In genomic region chrX:42686706-42687105, GRCh38 we compare ENCODE assay signal across 20 cellular contexts.
DNase-seq lines count a peak whose midpoint lies in the region; ATAC-seq and TF ChIP-seq lines count a peak whose summit lies in the region.
"Had no signal": no experiment of that assay in that cellular context is flagged by ENCODE, and none has a peak within 500 bp of the region (broad histone marks: within the 10 kb centered on the region; RNA-seq: fewer than 3 reads in every experiment).

No MANE protein-coding gene starts in this region.

- H3K4me2 ChIP-seq in GM23248 (ENCODE audit: unreplicated experiment) (no peak overlapping the region), GM23338 (no peak overlapping the region)
- H3K4me2 ChIP-seq: BLaER1 had no signal

- no peaks in the 10 kb centered on the region for H3K9me3 ChIP-seq in GM23248 (ENCODE audit: low read depth)
- H3K9me3 ChIP-seq: BLaER1, HAP-1 had no signal

- no peak overlapping the region for H3K9ac ChIP-seq in GM23248
- H3K9ac ChIP-seq: BLaER1 had no signal

- H3K27ac ChIP-seq in GM23248 (no peak overlapping the region), epithelial cell of prostate (peak overlapping the region; percentile 76), GM23338 (ENCODE audit: low read depth) (no peak overlapping the region)
- H3K27ac ChIP-seq: BLaER1 had no signal

- H3K36me3 Mint-ChIP-seq in GM23338 (ENCODE audit: low read depth): peaks cover 3% of the 10 kb centered on the region; the same call in 1 of the 3 replicates

- H3K36me3 ChIP-seq in GM23248 (ENCODE audit: low read depth) (no peaks in the 10 kb centered on the region), GM23338 (ENCODE audit: insufficient read depth) (no peaks in the 10 kb centered on the region)
- H3K36me3 ChIP-seq: BLaER1, HAP-1 had no signal

- H3K9me2 ChIP-seq in GM23248 (ENCODE audit: insufficient read depth) (no peaks in the 10 kb centered on the region), GM23338 (ENCODE audit: insufficient read depth) (0 out of 2 replicates have a peak, but pooled peaks cover 10% of the 10 kb centered on the region)

- TF ChIP-seq CTCF in foreskin fibroblast (IDR thresholded peaks at IDR 0.05; ENCODE audit: low read depth, low read length) (no peak), GM23338 (conservative IDR thresholded peaks at IDR 0.05; ENCODE audit: low read depth in 2 of 2) (no peak)

- H3F3A ChIP-seq in GM23248 (ENCODE audit: insufficient read depth) (no peaks in the 10 kb centered on the region), GM23338 (replicated peaks; ENCODE audit: low read depth) (no peaks in the 10 kb centered on the region)

- ATAC-seq in GM23338: no peak

- H3K4me1 Mint-ChIP-seq in GM23338: no peaks in the 10 kb centered on the region

- no peak overlapping the region for H3K27ac Mint-ChIP-seq in GM23338
- H3K27ac Mint-ChIP-seq: CD4-positive, alpha-beta T cell had no signal

- no peaks in the 10 kb centered on the region; the same call in 2 of the 3 replicates for H3K9me3 Mint-ChIP-seq in GM23338
- H3K9me3 Mint-ChIP-seq: CD4-positive, alpha-beta T cell had no signal

- WGBS in GM23248 (ENCODE audit: low coverage in 1 of 2, low lambda C conversion rate in 2 of 2, missing lambda C conversion rate in 2 of 2), 2 experiments: 31 to 44% methylated on average over 2 of the region's 2 CpGs

- peak; percentile 3 for DNase-seq in GM23248
- DNase-seq in epithelial cell of prostate (ENCODE audit: low read depth, low spot score): peak; percentile 63
- DNase-seq in foreskin fibroblast: peak; percentile 21 to 70
- DNase-seq in inferior parietal cortex (ENCODE audit: extremely low spot score): no peak
- DNase-seq in GM23338 (ENCODE audit: low spot score): no peak
- DNase-seq in T-helper 9 cell: no peak
- no peak for DNase-seq in activated naive CD4-positive, alpha-beta T cell treated with anti-CD3 and anti-CD28 coated beads, Interleukin-2, amount 50 U/mL, for 16 hours
- DNase-seq: CD4-positive, alpha-beta T cell; COR-L47; DMS79; Karpas-422; NCI-H1694; NCI-H2081 treated with DMSO at 0.1 percent for 48 hours; NCI-H2171 treated with DMSO at 0.1 percent for 48 hours; NCI-H524 treated with DMSO at 0.1 percent for 48 hours; OCI-M1; SHP77; SW 1271 had no signal

- H3K4me3 ChIP-seq in GM23248: no peak overlapping the region
- H3K4me3 ChIP-seq in foreskin fibroblast (ENCODE audit: low read depth in 1 of 2, low read length in 2 of 2): no peak overlapping the region
- no peak overlapping the region for H3K4me3 ChIP-seq in GM23338
- H3K4me3 ChIP-seq: BLaER1, HAP-1 had no signal

- no peak overlapping the region for H2AFZ ChIP-seq in GM23248
- H2AFZ ChIP-seq in GM23338: no peak overlapping the region

- H4K20me1 ChIP-seq in GM23248 (ENCODE audit: insufficient read depth): no peaks in the 10 kb centered on the region
- no peaks in the 10 kb centered on the region for H4K20me1 ChIP-seq in GM23338 (replicated peaks; ENCODE audit: insufficient read depth)

- H3K4me1 ChIP-seq in GM23248 (ENCODE audit: insufficient read depth): no peaks in the 10 kb centered on the region
- no peaks in the 10 kb centered on the region for H3K4me1 ChIP-seq in GM23338 (ENCODE audit: insufficient read depth)
- H3K4me1 ChIP-seq: BLaER1 had no signal

- no peak overlapping the region for H3K4me3 Mint-ChIP-seq in GM23338
- H3K4me3 Mint-ChIP-seq: CD4-positive, alpha-beta T cell had no signal

- in situ Hi-C loops in GM23248 (cut with MboI): no loop called here

- H3K79me2 ChIP-seq in GM23248 (ENCODE audit: insufficient read depth) (no peaks in the 10 kb centered on the region), GM23338 (replicated peaks; ENCODE audit: insufficient read depth) (no peaks in the 10 kb centered on the region)

- no peaks in the 10 kb centered on the region for H3K27me3 Mint-ChIP-seq in GM23338 (ENCODE audit: insufficient read depth, low read depth, poor library complexity)
- H3K27me3 Mint-ChIP-seq: CD4-positive, alpha-beta T cell had no signal

- H3K27me3 ChIP-seq in GM23248 (replicated peaks; ENCODE audit: insufficient read depth): no peaks in the 10 kb centered on the region
- H3K27me3 ChIP-seq in GM23338 (ENCODE audit: insufficient read depth): no peaks in the 10 kb centered on the region

TF ChIP-seq in GM23338, 12 proteins besides CTCF, POLR2A, EP300 and RAD21 (continues in another document):
- TF ChIP-seq ZNF462 (CRISPR knock-in tag; IDR thresholded peaks at IDR 0.05): no peak
- no peak for TF ChIP-seq POLR2AphosphoS5 (IDR thresholded peaks at IDR 0.05; ENCODE audit: low read depth)
- no peak for TF ChIP-seq EZH2phosphoT487 (IDR thresholded peaks at IDR 0.05; ENCODE audit: unreplicated experiment)
- TF ChIP-seq ETS1 (IDR thresholded peaks at IDR 0.05): no peak
- TF ChIP-seq ZNF114 (CRISPR knock-in tag; IDR thresholded peaks at IDR 0.05): no peak
- no peak for TF ChIP-seq EZH2 (IDR thresholded peaks at IDR 0.05; ENCODE audit: low read depth, unreplicated experiment)
- TF ChIP-seq NANOG (IDR thresholded peaks at IDR 0.05; ENCODE audit: borderline replicate concordance): no peak

Comparison
In these comparisons a context has a peak if more than half of its experiments do, and no peak if none do; other contexts are left out.
1. DNase-seq: peak in GM23248 (single experiment), epithelial cell of prostate (single experiment) and foreskin fibroblast (2 of 2); none in inferior parietal cortex (single experiment), GM23338 (single experiment), T-helper 9 cell (single experiment) and activated naive CD4-positive, alpha-beta T cell treated with anti-CD3 and anti-CD28 coated beads, Interleukin-2, amount 50 U/mL, for 16 hours (single experiment).